In the genomic region with DNA sequence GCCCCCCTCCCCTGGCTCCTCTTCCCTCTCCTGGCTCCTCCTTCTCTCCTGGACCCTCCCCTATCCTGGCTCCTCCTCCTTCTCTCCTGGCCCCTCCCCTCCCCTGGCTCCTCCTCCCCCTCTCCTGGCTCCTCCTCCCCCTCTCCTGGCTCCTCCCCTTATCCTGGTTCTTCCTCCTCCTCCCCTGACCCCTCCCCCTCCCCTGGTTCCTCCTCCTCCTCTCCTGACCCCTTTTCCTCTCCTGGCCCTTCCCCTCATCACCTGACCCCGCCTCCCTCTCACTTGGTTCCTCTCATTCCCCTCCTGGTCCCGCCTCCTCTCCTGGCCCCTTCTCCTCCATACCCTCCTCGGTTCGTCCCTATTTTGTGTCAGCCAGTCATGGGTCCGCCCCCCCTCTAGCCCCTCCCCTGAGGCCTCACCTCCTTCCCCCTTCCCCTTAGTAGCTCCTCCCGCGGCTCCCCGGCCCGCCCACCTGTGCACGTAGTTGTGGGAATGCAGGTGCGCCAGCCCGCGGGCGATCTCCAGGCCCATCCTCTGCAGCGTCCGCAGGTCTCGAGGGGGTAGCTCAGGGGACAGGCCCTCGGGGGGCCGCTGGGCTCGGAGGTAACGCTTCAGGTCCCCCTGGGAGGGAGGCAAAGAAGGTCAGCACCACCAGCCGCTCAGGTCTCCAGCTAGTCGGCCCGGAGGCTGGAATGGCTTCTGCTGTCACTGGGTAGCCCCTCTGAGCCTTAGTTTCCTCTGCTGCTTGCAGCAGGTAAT, we compare ENCODE assay signal across 6 cellular contexts.
DNase-seq lines count a peak whose midpoint lies in the region; ATAC-seq lines count a peak whose summit lies in the region.

No MANE protein-coding gene starts in this region.

- H3K4me1 Mint-ChIP-seq in effector memory CD8-positive, alpha-beta T cell (ENCODE audit: low read depth in 2 of 2), result peaks cover 13 to 16% of the 10 kb centered on the region in 2 donors

- H3K27ac ChIP-seq in BLaER1 treated with 17β-estradiol and CSF1 and Interleukin-3, amounts not matched to agents 10 nM and 100 nM, result peak overlapping the region in 1 of 11 experiments; percentile 18; a peak in 1 of 22 replicates

- H3K27ac Mint-ChIP-seq in effector memory CD8-positive, alpha-beta T cell, result peak overlapping the region; percentile 22 to 44

- no peaks in the 10 kb centered on the region for H3K9me3 Mint-ChIP-seq in effector memory CD8-positive, alpha-beta T cell

- peak; percentile 72 for ATAC-seq in effector memory CD8-positive, alpha-beta T cell (replicated peaks)

- H3K9ac ChIP-seq in BLaER1 treated with 17β-estradiol and CSF1 and Interleukin-3, amounts not matched to agents 10 nM and 100 nM, result 0 out of 22 replicates have a peak overlapping the region, but pooled peaks of 2 of the 11 experiments have one; percentile 33

- H3K36me3 Mint-ChIP-seq in effector memory CD8-positive, alpha-beta T cell (ENCODE audit: insufficient read depth), result peaks cover 2% of the 10 kb centered on the region

- peak overlapping the region; percentile 44 to 98 (median 74); a peak in 21 of 22 replicates for H3K4me2 ChIP-seq in BLaER1 treated with 17β-estradiol and CSF1 and Interleukin-3, amounts not matched to agents 10 nM and 100 nM

- no peaks in the 10 kb centered on the region for H3K9me3 ChIP-seq in BLaER1 treated with 17β-estradiol and CSF1 and Interleukin-3, amounts not matched to agents 10 nM and 100 nM (replicated peaks in 1 of 11)

- peak overlapping the region; percentile 72 for H3K4me3 Mint-ChIP-seq in effector memory CD8-positive, alpha-beta T cell

- H3K4me3 ChIP-seq in BLaER1 treated with 17β-estradiol and CSF1 and Interleukin-3, amounts not matched to agents 10 nM and 100 nM, result peak overlapping the region in 3 of 10 experiments; percentile 38 to 40 (median 38); a peak in 3 of 20 replicates

- H3K36me3 ChIP-seq in BLaER1 treated with 17β-estradiol and CSF1 and Interleukin-3, amounts not matched to agents 10 nM and 100 nM, result no peaks in the 10 kb centered on the region

- peaks cover 0 to 19% (median 0%) of the 10 kb centered on the region in 11 experiments; a peak in 11 of 22 replicates for H4K20me1 ChIP-seq in BLaER1 treated with 17β-estradiol and CSF1 and Interleukin-3, amounts not matched to agents 10 nM and 100 nM

- peaks cover 36 to 42% (median 40%) of the 10 kb centered on the region in 11 experiments for H3K27me3 ChIP-seq in BLaER1 treated with 17β-estradiol and CSF1 and Interleukin-3, amounts not matched to agents 10 nM and 100 nM

- peaks cover 0 to 8% of the 10 kb centered on the region in 2 donors for H3K27me3 Mint-ChIP-seq in effector memory CD8-positive, alpha-beta T cell

- peaks cover 26 to 61% (median 49%) of the 10 kb centered on the region in 10 experiments for H3K4me1 ChIP-seq in BLaER1 treated with 17β-estradiol and CSF1 and Interleukin-3, amounts not matched to agents 10 nM and 100 nM

- DNase-seq in LoVo (ENCODE audit: low spot score) (peak; percentile 69), T-helper 1 cell (peak; percentile 60 to 79 (median 73)), AG08395 (ENCODE audit: low spot score) (no peak)
- DNase-seq in effector memory CD8-positive, alpha-beta T cell, result peak; percentile 38 to 71 (median 58)
- peak; percentile 81 for DNase-seq in stimulated activated CD4-positive, alpha-beta T cell treated with anti-CD3 and anti-CD28 coated beads, Interleukin-15, amount 100 ng/mL, for 24 hours
